14 cellular contexts compared by ENCODE assay signal in the genomic region with DNA sequence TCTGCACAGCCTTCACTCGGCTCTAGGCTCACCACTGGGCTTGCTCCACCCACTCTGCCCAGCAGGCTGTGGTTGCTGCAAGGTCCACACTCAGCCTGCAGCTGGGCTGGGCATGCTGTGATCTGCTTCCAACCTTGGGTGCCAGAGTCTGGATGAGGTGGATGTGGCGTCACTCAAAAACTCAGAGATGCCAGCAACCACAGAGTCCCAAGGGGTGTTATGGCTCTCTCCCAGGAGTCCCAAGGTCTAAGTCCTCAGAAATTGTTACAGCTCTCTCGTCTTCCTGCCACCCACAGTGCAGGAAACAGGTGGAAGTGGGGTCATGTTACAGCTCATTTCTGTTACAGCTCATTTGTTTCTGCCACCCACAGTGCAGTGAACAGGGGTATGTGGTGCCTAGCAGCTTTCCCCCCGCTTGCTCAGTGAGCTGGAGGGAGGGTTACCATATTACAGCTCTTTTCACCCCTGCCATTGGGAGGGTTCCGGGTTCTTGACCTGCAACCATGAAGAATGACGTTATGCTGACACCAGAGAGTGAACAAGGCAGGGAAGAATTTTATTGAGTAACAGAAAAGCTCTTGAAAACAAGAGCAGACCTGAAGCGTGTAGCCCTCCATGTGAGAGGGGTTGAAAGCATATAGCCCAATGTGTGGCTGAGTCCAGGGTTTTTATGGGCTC.
DNase-seq lines count a peak whose midpoint lies in the region; ATAC-seq and TF ChIP-seq lines count a peak whose summit lies in the region.
"Had no signal": no experiment of that assay in that cellular context is flagged by ENCODE, and none has a peak within 500 bp of the region (broad histone marks: within the 10 kb centered on the region; RNA-seq: fewer than 3 reads in every experiment).

No MANE protein-coding gene starts in this region.

- intact Hi-C loops in transverse colon (cut with DNase I; ENCODE audit: low total_unique reads) = no loop called here

- WGBS in transverse colon (ENCODE audit: low coverage in 1 of 2), 2 donors = 66 to 67% methylated on average over 2 to 7 of the region's 7 CpGs

- TF ChIP-seq POLR2A in transverse colon (IDR thresholded peaks at IDR 0.05) = no peak

- H3K27me3 ChIP-seq in foreskin keratinocyte (no peaks in the 10 kb centered on the region), transverse colon (no peaks in the 10 kb centered on the region)
- H3K27me3 ChIP-seq: dorsolateral prefrontal cortex had no signal

- TF ChIP-seq CTCF in foreskin keratinocyte (conservative IDR thresholded peaks at IDR 0.05) (no peak), transverse colon (IDR thresholded peaks at IDR 0.05) (no peak)

- in situ Hi-C loops in transverse colon (cut with MboI; ENCODE audit: low pct_ligation_motif_present in 1 of 4, low pct_unique_long_range_greater_than_20kb in 1 of 4, low sequenced_read_pairs in 3 of 4) = no loop called here

- H3K9me3 ChIP-seq in transverse colon = no peaks in the 10 kb centered on the region
- H3K9me3 ChIP-seq: thoracic aorta had no signal

- DNase-seq in ELR (ENCODE audit: low read depth) (peak; percentile 21), M059J (ENCODE audit: low read depth) (peak; percentile 18), T1000 (lab: John Stamatoyannopoulos, UW) (peak; percentile 82), kidney tubule cell (ENCODE audit: low spot score) (peak; percentile 87), foreskin keratinocyte (no peak), HuH-7 (ENCODE audit: low spot score) (no peak), transverse colon (no peak), NCI-H446 (lab: John Stamatoyannopoulos, UW) (no peak)
- DNase-seq: activated B cell treated with CpG ODN at 0.5 μM for 24 hours; activated CD8-positive, alpha-beta memory T cell treated with anti-CD3 and anti-CD28 coated beads, Interleukin-2, amount 50 U/mL, for 48 hours; dorsolateral prefrontal cortex; left ventricle myocardium superior; NCI-H526 had no signal

- no peaks in the 10 kb centered on the region for H3K36me3 ChIP-seq in transverse colon
- H3K36me3 ChIP-seq: thoracic aorta had no signal

- no peak for TF ChIP-seq EP300 in transverse colon (IDR thresholded peaks at IDR 0.05; ENCODE audit: low read depth)

- no peak overlapping the region for H3K4me3 ChIP-seq in transverse colon
- H3K4me3 ChIP-seq: dorsolateral prefrontal cortex, thoracic aorta had no signal

- no peak for ATAC-seq in foreskin keratinocyte
- ATAC-seq: left ventricle myocardium superior had no signal

- H3K4me1 ChIP-seq in foreskin keratinocyte = no peaks in the 10 kb centered on the region
- H3K4me1 ChIP-seq in transverse colon = no peaks in the 10 kb centered on the region

- no peak overlapping the region for H3K27ac ChIP-seq in foreskin keratinocyte
- no peak overlapping the region for H3K27ac ChIP-seq in transverse colon
- H3K27ac ChIP-seq: dorsolateral prefrontal cortex, thoracic aorta had no signal

Comparison
In these comparisons a context has a peak if more than half of its experiments do, and no peak if none do; other contexts are left out.
1. DNase-seq: peak in ELR (single experiment), M059J (single experiment), T1000 (single experiment) and kidney tubule cell (single experiment); none in foreskin keratinocyte (0 of 2), HuH-7 (single experiment), transverse colon (single experiment) and NCI-H446 (0 of 2).